ENCODE assay signal across 13 cellular contexts in genomic region chr6:134720353-134721094, GRCh38.
DNase-seq lines count a peak whose midpoint lies in the region; ATAC-seq and TF ChIP-seq lines count a peak whose summit lies in the region.
"Had no signal": no experiment of that assay in that cellular context is flagged by ENCODE, and none has a peak within 500 bp of the region (broad histone marks: within the 10 kb centered on the region; RNA-seq: fewer than 3 reads in every experiment).

No MANE protein-coding gene starts in this region.

- H3K9me2 ChIP-seq in PC-3 (replicated peaks; ENCODE audit: low read length), result no peaks in the 10 kb centered on the region

- H3K4me1 ChIP-seq in esophagus squamous epithelium (peaks cover 0 to 65% (median 32%) of the 10 kb centered on the region in 3 donors), PC-3 (ENCODE audit: insufficient read depth, low read length) (peaks cover 15% of the 10 kb centered on the region)
- H3K4me1 ChIP-seq in naive thymus-derived CD4-positive, alpha-beta T cell (ENCODE audit: control insufficient read depth in 2 of 2, insufficient read depth in 2 of 2, low read length in 2 of 2), result no peaks in the 10 kb centered on the region

- H3K4me2 ChIP-seq in PC-3 (ENCODE audit: low read length), result no peak overlapping the region

- no peaks in the 10 kb centered on the region for H3K9me3 ChIP-seq in SK-N-MC (ENCODE audit: low read depth, low read length)
- H3K9me3 ChIP-seq in esophagus squamous epithelium, result no peaks in the 10 kb centered on the region
- H3K9me3 ChIP-seq in naive thymus-derived CD4-positive, alpha-beta T cell (ENCODE audit: control insufficient read depth in 2 of 3, low read length in 3 of 3), result no peaks in the 10 kb centered on the region
- H3K9me3 ChIP-seq in PC-3 (ENCODE audit: low read length), result no peaks in the 10 kb centered on the region
- H3K9me3 ChIP-seq: Peyer's patch had no signal

- H3K9ac ChIP-seq in SK-N-MC (ENCODE audit: insufficient read length), result no peak overlapping the region
- H3K9ac ChIP-seq in PC-3 (ENCODE audit: low read length), result no peak overlapping the region

- intact Hi-C loops in esophagus squamous epithelium (cut with DNase I) (no loop called here), PC-3 (cut with micrococcal nuclease) (no loop called here)
- intact Hi-C loops in naive thymus-derived CD4-positive, alpha-beta T cell (cut with micrococcal nuclease), result no loop called here

- no peak overlapping the region for H3K4me3 Mint-ChIP-seq in naive thymus-derived CD4-positive, alpha-beta T cell
- no peak overlapping the region for H3K4me3 Mint-ChIP-seq in type B pancreatic cell
- H3K4me3 Mint-ChIP-seq: stimulated activated naive CD8-positive, alpha-beta T cell treated with anti-CD3 and anti-CD28 coated beads, Interleukin-15, amount 100 ng/mL, for 72 hours had no signal

- peaks cover 0 to 19% (median 0%) of the 10 kb centered on the region in 5 donors for H3K27me3 Mint-ChIP-seq in naive thymus-derived CD4-positive, alpha-beta T cell
- H3K27me3 Mint-ChIP-seq in type B pancreatic cell, result no peaks in the 10 kb centered on the region
- H3K27me3 Mint-ChIP-seq: stimulated activated naive CD8-positive, alpha-beta T cell treated with anti-CD3 and anti-CD28 coated beads, Interleukin-15, amount 100 ng/mL, for 72 hours had no signal

- no peaks in the 10 kb centered on the region for H4K20me1 ChIP-seq in PC-3 (ENCODE audit: low read length)

- 44 to 51% methylated on average over 5 of the region's 5 CpGs for WGBS in esophagus squamous epithelium, 2 donors

- H3K27me3 ChIP-seq in esophagus squamous epithelium, result no peaks in the 10 kb centered on the region
- no peaks in the 10 kb centered on the region for H3K27me3 ChIP-seq in naive thymus-derived CD4-positive, alpha-beta T cell (ENCODE audit: control insufficient read depth in 2 of 2, insufficient read depth in 2 of 2, low read length in 2 of 2)
- no peaks in the 10 kb centered on the region for H3K27me3 ChIP-seq in PC-3 (ENCODE audit: low read length)
- H3K27me3 ChIP-seq: Peyer's patch had no signal

- H3K9me3 Mint-ChIP-seq in naive thymus-derived CD4-positive, alpha-beta T cell, result no peaks in the 10 kb centered on the region
- H3K9me3 Mint-ChIP-seq in type B pancreatic cell, result no peaks in the 10 kb centered on the region
- H3K9me3 Mint-ChIP-seq: stimulated activated naive CD8-positive, alpha-beta T cell treated with anti-CD3 and anti-CD28 coated beads, Interleukin-15, amount 100 ng/mL, for 72 hours had no signal

- no peaks in the 10 kb centered on the region for H3K36me3 Mint-ChIP-seq in naive thymus-derived CD4-positive, alpha-beta T cell
- no peaks in the 10 kb centered on the region for H3K36me3 Mint-ChIP-seq in type B pancreatic cell

- H3K27ac Mint-ChIP-seq in naive thymus-derived CD4-positive, alpha-beta T cell, result no peak overlapping the region
- H3K27ac Mint-ChIP-seq in type B pancreatic cell, result peak overlapping the region; percentile 52
- H3K27ac Mint-ChIP-seq: stimulated activated naive CD8-positive, alpha-beta T cell treated with anti-CD3 and anti-CD28 coated beads, Interleukin-15, amount 100 ng/mL, for 72 hours had no signal

- POLR2A ChIA-PET in naive thymus-derived CD4-positive, alpha-beta T cell (lab: Charles Lee), result no interaction called here
- POLR2A ChIA-PET in PC-3 (lab: Charles Lee; ENCODE audit: unreplicated experiment), result no interaction called here

- H3K4me3 ChIP-seq in SK-N-MC, result peak overlapping the region; percentile 69
- no peak overlapping the region for H3K4me3 ChIP-seq in esophagus squamous epithelium
- no peak overlapping the region for H3K4me3 ChIP-seq in naive thymus-derived CD4-positive, alpha-beta T cell (ENCODE audit: low read length)
- H3K4me3 ChIP-seq in PC-3 (ENCODE audit: low read length), result no peak overlapping the region
- H3K4me3 ChIP-seq: Peyer's patch had no signal

- TF ChIP-seq CTCF in esophagus squamous epithelium (IDR thresholded peaks at IDR 0.05), result no peak
- TF ChIP-seq CTCF in type B pancreatic cell (conservative IDR thresholded peaks at IDR 0.05), result no peak
- TF ChIP-seq CTCF in PC-3 (conservative IDR thresholded peaks at IDR 0.05; ENCODE audit: low read depth, low read length), result no peak

- H3K27ac ChIP-seq in SK-N-MC (peak overlapping the region; percentile 99), esophagus squamous epithelium (peak overlapping the region; percentile 38 to 74 (median 50)), PC-3 (ENCODE audit: low read length) (no peak overlapping the region)
- H3K27ac ChIP-seq in naive thymus-derived CD4-positive, alpha-beta T cell (ENCODE audit: low read depth, low read length), result no peak overlapping the region

- no peaks in the 10 kb centered on the region for H3F3A ChIP-seq in PC-3 (ENCODE audit: low read length, unreplicated experiment)

- H2AFZ ChIP-seq in PC-3 (ENCODE audit: low read length), result no peak overlapping the region

- H3K36me3 ChIP-seq in SK-N-MC (ENCODE audit: insufficient read depth, low read length) (no peaks in the 10 kb centered on the region), esophagus squamous epithelium (no peaks in the 10 kb centered on the region), PC-3 (ENCODE audit: low read depth, low read length) (no peaks in the 10 kb centered on the region)
- H3K36me3 ChIP-seq in naive thymus-derived CD4-positive, alpha-beta T cell (ENCODE audit: control insufficient read depth in 2 of 3, insufficient read depth in 3 of 3, low read length in 3 of 3), result no peaks in the 10 kb centered on the region
- H3K36me3 ChIP-seq: Peyer's patch had no signal

- ATAC-seq in naive thymus-derived CD4-positive, alpha-beta T cell, result peak; percentile 58
- ATAC-seq in PC-3 (no peak), GM18907 (IDR thresholded peaks at IDR 0.05; ENCODE audit: unreplicated experiment) (no peak)
- ATAC-seq: stimulated activated naive CD8-positive, alpha-beta T cell treated with anti-CD3 and anti-CD28 coated beads, Interleukin-15, amount 100 ng/mL, for 72 hours had no signal

- no peak for TF ChIP-seq POLR2A in esophagus squamous epithelium (IDR thresholded peaks at IDR 0.05)

- BruUV-seq in PC-3 (replicated peaks; lab: Mats Ljungman, UMichigan), result no TSS peak

- H3K4me1 Mint-ChIP-seq in naive thymus-derived CD4-positive, alpha-beta T cell, result peaks cover 0 to 5% (median 0%) of the 10 kb centered on the region in 7 donors
- peaks cover 49% of the 10 kb centered on the region for H3K4me1 Mint-ChIP-seq in type B pancreatic cell (ENCODE audit: unreplicated experiment)
- H3K4me1 Mint-ChIP-seq: stimulated activated naive CD8-positive, alpha-beta T cell treated with anti-CD3 and anti-CD28 coated beads, Interleukin-15, amount 100 ng/mL, for 72 hours had no signal

- no peaks in the 10 kb centered on the region for H3K79me2 ChIP-seq in PC-3 (ENCODE audit: low read length)

- DNase-seq in SK-N-MC (ENCODE audit: low read depth, low spot score) (peak; percentile 96), esophagus squamous epithelium (lab: John Stamatoyannopoulos, UW) (no peak), type B pancreatic cell (ENCODE audit: extremely low spot score, unreplicated experiment) (no peak), PC-3 (no peak)
- no peak for DNase-seq in naive thymus-derived CD4-positive, alpha-beta T cell
- no peak for DNase-seq in activated naive CD4-positive, alpha-beta T cell treated with anti-CD3 and anti-CD28 coated beads, Interleukin-2, amount 50 U/mL, for 16 hours
- DNase-seq in stimulated activated CD4-positive, alpha-beta T cell treated with anti-CD3 and anti-CD28 coated beads, Interleukin-2, amount 100 ng/mL, for 24 hours, result no peak
- DNase-seq: activated naive CD4-positive, alpha-beta T cell treated with Interleukin-2 at 50 U/mL for 16 hours; kidney glomerular epithelial cell; NCI-H1694; Peyer's patch; stimulated activated naive CD8-positive, alpha-beta T cell treated with anti-CD3 and anti-CD28 coated beads, Interleukin-15, amount 100 ng/mL, for 72 hours had no signal

- CTCF ChIA-PET in naive thymus-derived CD4-positive, alpha-beta T cell (lab: Charles Lee), result no interaction called here
- CTCF ChIA-PET in PC-3 (lab: Charles Lee), result no interaction called here

Comparison
In these comparisons a context has a peak if more than half of its experiments do, and no peak if none do; other contexts are left out.
1. H3K27ac ChIP-seq: peak in SK-N-MC (single experiment) and esophagus squamous epithelium (4 of 4); none in naive thymus-derived CD4-positive, alpha-beta T cell (single experiment) and PC-3 (single experiment).